ENCODE assay signal across 10 cellular contexts in genomic region chr3:128994581-128995161, GRCh38. TPM values are rescaled to one million over a fixed set of nuclear protein-coding genes. Genes with fewer than 3 reads are reported as not detected.
DNase-seq lines count a peak whose midpoint lies in the region; ATAC-seq and TF ChIP-seq lines count a peak whose summit lies in the region.
"Had no signal": no experiment of that assay in that cellular context is flagged by ENCODE, and none has a peak within 500 bp of the region (broad histone marks: within the 10 kb centered on the region; RNA-seq: fewer than 3 reads in every experiment).

No MANE protein-coding gene starts in this region.

- H2AFZ ChIP-seq in SU-DHL-6 (ENCODE audit: low read depth, low read length, severe bottlenecking) (no peak overlapping the region), hepatocyte (peak overlapping the region; percentile 69)

- H4K20me1 ChIP-seq in SU-DHL-6 (ENCODE audit: low read depth, low read length) = no peaks in the 10 kb centered on the region
- H4K20me1 ChIP-seq in hepatocyte (ENCODE audit: insufficient read depth, poor library complexity, severe bottlenecking) = no peaks in the 10 kb centered on the region

- TF ChIP-seq CTCF in MCF 10A (IDR thresholded peaks at IDR 0.05; ENCODE audit: unreplicated experiment) (no peak), breast epithelium (IDR thresholded peaks at IDR 0.05) (no peak), SU-DHL-6 (IDR thresholded peaks at IDR 0.05; ENCODE audit: insufficient read depth, low read length, poor library complexity, severe bottlenecking) (no peak), hepatocyte (IDR thresholded peaks at IDR 0.05; ENCODE audit: poor library complexity) (no peak), thoracic aorta (IDR thresholded peaks at IDR 0.05) (no peak)

- H3K9me2 ChIP-seq in SU-DHL-6 (replicated peaks; ENCODE audit: insufficient read depth, low read length) (no peaks in the 10 kb centered on the region), hepatocyte (replicated peaks; ENCODE audit: insufficient read depth) (no peaks in the 10 kb centered on the region)

- intact Hi-C loops in MCF 10A (cut with micrococcal nuclease) = no loop called here
- intact Hi-C loops in breast epithelium (cut with DNase I; ENCODE audit: low total_unique reads) = no loop called here

- H3K36me3 Mint-ChIP-seq in MCF 10A (ENCODE audit: insufficient read depth, unreplicated experiment) = no peaks in the 10 kb centered on the region

- no peak for TF ChIP-seq POLR2A in breast epithelium (IDR thresholded peaks at IDR 0.05)

- H3K27ac ChIP-seq in breast epithelium (no peak overlapping the region), SU-DHL-6 (ENCODE audit: low read depth, low read length) (no peak overlapping the region), hepatocyte (no peak overlapping the region), thoracic aorta (no peak overlapping the region)
- H3K27ac ChIP-seq: epithelial cell of prostate had no signal

- H3K9me3 ChIP-seq in breast epithelium = no peaks in the 10 kb centered on the region
- no peaks in the 10 kb centered on the region for H3K9me3 ChIP-seq in SU-DHL-6 (ENCODE audit: insufficient read depth, low read length)
- H3K9me3 ChIP-seq in hepatocyte (ENCODE audit: low read depth) = no peaks in the 10 kb centered on the region
- H3K9me3 ChIP-seq in thoracic aorta = no peaks in the 10 kb centered on the region

- POLR2A ChIA-PET in MCF 10A (lab: Yijun Ruan, JAX) = interaction anchor here (1.0 kb wide), 1 partner anchor 10 kb away, joined by 3 read pairs; no protein-coding TSS in a partner anchor

- BruUV-seq in MCF 10A (replicated peaks; lab: Mats Ljungman, UMichigan) = no TSS peak

- H3K9ac ChIP-seq in SU-DHL-6 (ENCODE audit: low read length) = no peak overlapping the region

- WGBS in hepatocyte (ENCODE audit: low lambda C conversion rate, missing lambda C conversion rate) = 83% methylated on average over 14 of the region's 14 CpGs

- CTCF ChIA-PET in MCF 10A (lab: Yijun Ruan, JAX) = interaction anchor here (0.6 to 3.8 kb wide), 8 partner anchors 9 to 555 kb away, joined by 3 to 26 read pairs (median 3); no protein-coding TSS in a partner anchor

- no peaks in the 10 kb centered on the region for H3K4me1 Mint-ChIP-seq in MCF 10A (ENCODE audit: insufficient read depth, unreplicated experiment)

- H3F3A ChIP-seq in SU-DHL-6 (ENCODE audit: insufficient read depth) = no peaks in the 10 kb centered on the region

- no peak overlapping the region for H3K4me3 ChIP-seq in breast epithelium
- H3K4me3 ChIP-seq in SU-DHL-6 (ENCODE audit: insufficient read depth, low read length, poor library complexity, severe bottlenecking) = no peak overlapping the region
- H3K4me3 ChIP-seq in hepatocyte = no peak overlapping the region
- peak overlapping the region; percentile 69 for H3K4me3 ChIP-seq in thoracic aorta

- H3K4me1 ChIP-seq in breast epithelium (peaks cover 0 to 5% of the 10 kb centered on the region in 2 donors), hepatocyte (ENCODE audit: insufficient read depth) (peaks cover 3% of the 10 kb centered on the region), thoracic aorta (ENCODE audit: control insufficient read depth in 1 of 2, low read depth in 2 of 2) (peaks cover 5 to 16% of the 10 kb centered on the region in 2 donors)

- H3K36me3 ChIP-seq in breast epithelium (no peaks in the 10 kb centered on the region), SU-DHL-6 (ENCODE audit: low read length) (no peaks in the 10 kb centered on the region), hepatocyte (replicated peaks; ENCODE audit: insufficient read depth, low read depth) (no peaks in the 10 kb centered on the region), thoracic aorta (no peaks in the 10 kb centered on the region)

- H3K79me2 ChIP-seq in SU-DHL-6 (ENCODE audit: insufficient read depth, low read length) (no peaks in the 10 kb centered on the region), hepatocyte (no peaks in the 10 kb centered on the region)

- no peaks in the 10 kb centered on the region for H3K9me3 Mint-ChIP-seq in MCF 10A (ENCODE audit: unreplicated experiment)

- H3K27ac Mint-ChIP-seq in MCF 10A (ENCODE audit: low read depth, unreplicated experiment) = peak overlapping the region; percentile 13

- no peaks in the 10 kb centered on the region for H3K27me3 ChIP-seq in breast epithelium
- no peaks in the 10 kb centered on the region for H3K27me3 ChIP-seq in SU-DHL-6 (ENCODE audit: low read length)
- peaks cover 30% of the 10 kb centered on the region for H3K27me3 ChIP-seq in hepatocyte
- H3K27me3 ChIP-seq in thoracic aorta (replicated peaks; ENCODE audit: insufficient read depth) = no peaks in the 10 kb centered on the region

- DNase-seq in MCF 10A (ENCODE audit: unreplicated experiment) = no peak
- no peak for DNase-seq in breast epithelium (ENCODE audit: low spot score in 2 of 2)
- no peak for DNase-seq in hepatocyte (ENCODE audit: low spot score)
- no peak for DNase-seq in thoracic aorta (ENCODE audit: low spot score)
- DNase-seq in NCI-H1092 (lab: John Stamatoyannopoulos, UW) = no peak
- DNase-seq in AG08396 (ENCODE audit: low spot score) = no peak

- no peak for ATAC-seq in thoracic aorta (ENCODE audit: insufficient number of reproducible peaks, low FRiP score, low read depth)
- no peak for ATAC-seq in GM18870 (IDR thresholded peaks at IDR 0.05; ENCODE audit: unreplicated experiment)

- H3K27me3 Mint-ChIP-seq in MCF 10A (ENCODE audit: insufficient read depth, unreplicated experiment) = peaks cover 4% of the 10 kb centered on the region

- peak overlapping the region; percentile 27 for H3K4me2 ChIP-seq in SU-DHL-6 (ENCODE audit: low read depth, low read length, poor library complexity, severe bottlenecking)
- peak overlapping the region; percentile 91 for H3K4me2 ChIP-seq in hepatocyte

- peak overlapping the region; percentile 67 for H3K4me3 Mint-ChIP-seq in MCF 10A (ENCODE audit: unreplicated experiment)

RNA-seq across cellular contexts. Expression of gene CFAP92, which starts 0.8 kb away (rescaled TPM):
- total RNA-seq in MCF 10A (2022) = 0.10 and 0.16 TPM in 2 replicates
- 1 to 10 TPM in 2 of 3 donors, under 1 TPM in 1; 0.66 to 1.4 (median 1.3) TPM for total RNA-seq in breast epithelium
- total RNA-seq in hepatocyte = 0.17 and 1.3 TPM in 2 replicates
- polyA plus RNA-seq in hepatocyte = 0.35 and 1.0 TPM in 2 replicates
- under 1 TPM in 1 of 2 donors, not detected in 1; 0.68 TPM for total RNA-seq in thoracic aorta

RNA-seq across cellular contexts. Expression of gene EFCC1, which starts 6.4 kb away (rescaled TPM):
- total RNA-seq in MCF 10A (2022) (not detected in 2 replicates), breast epithelium (1 to 10 TPM; 1.6 to 3.9 (median 1.8) TPM), hepatocyte (0.23 and 0.76 TPM in 2 replicates), thoracic aorta (1 to 10 TPM in 1 of 2 donors, not detected in 1; 1.4 TPM)
- polyA plus RNA-seq in hepatocyte = 0.11 and 0.50 TPM in 2 replicates
- total RNA-seq: kidney epithelial cell had no signal
